In genomic region chr19:57903298-57904174, GRCh38 we compare ENCODE assay signal across 6 cellular contexts. TPM values are rescaled to one million over a fixed set of nuclear protein-coding genes. Genes with fewer than 3 reads are reported as not detected.
DNase-seq lines count a peak whose midpoint lies in the region; ATAC-seq and TF ChIP-seq lines count a peak whose summit lies in the region.

No MANE protein-coding gene starts in this region.

- peak; percentile 62 for TF ChIP-seq RAD21 in neural cell (conservative IDR thresholded peaks at IDR 0.05)

- no peaks in the 10 kb centered on the region for H3K9me3 Mint-ChIP-seq in activated naive CD4-positive, alpha-beta T cell treated with anti-CD3 and anti-CD28 coated beads, Interleukin-2, amount 50 U/mL, for 24 hours
- peaks cover 28 to 30% of the 10 kb centered on the region in 2 donors for H3K9me3 Mint-ChIP-seq in activated naive CD4-positive, alpha-beta T cell treated with anti-CD3 and anti-CD28 coated beads, Interleukin-2, amount 50 U/mL, for 72 hours

- ATAC-seq in activated naive CD4-positive, alpha-beta T cell treated with anti-CD3 and anti-CD28 coated beads, Interleukin-2, amount 50 U/mL, for 72 hours, result no peak
- no peak for ATAC-seq in GM21447 (IDR thresholded peaks at IDR 0.05; ENCODE audit: unreplicated experiment)

- peaks cover 6% of the 10 kb centered on the region for H3K4me1 Mint-ChIP-seq in activated naive CD4-positive, alpha-beta T cell treated with anti-CD3 and anti-CD28 coated beads, Interleukin-2, amount 50 U/mL, for 24 hours

- H3K9me3 ChIP-seq in neural cell (ENCODE audit: low read length), result no peaks in the 10 kb centered on the region

- H3K27ac Mint-ChIP-seq in activated naive CD4-positive, alpha-beta T cell treated with anti-CD3 and anti-CD28 coated beads, Interleukin-2, amount 50 U/mL, for 24 hours, result peak overlapping the region; percentile 91
- H3K27ac Mint-ChIP-seq in activated naive CD4-positive, alpha-beta T cell treated with anti-CD3 and anti-CD28 coated beads, Interleukin-2, amount 50 U/mL, for 72 hours, result peak overlapping the region in 1 of 2 donors; percentile 35

- no peak for TF ChIP-seq EP300 in neural cell (conservative IDR thresholded peaks at IDR 0.05; ENCODE audit: poor library complexity, severe bottlenecking)

- no peaks in the 10 kb centered on the region for H3K27me3 Mint-ChIP-seq in activated naive CD4-positive, alpha-beta T cell treated with anti-CD3 and anti-CD28 coated beads, Interleukin-2, amount 50 U/mL, for 24 hours

- peaks cover 19% of the 10 kb centered on the region for H3K36me3 Mint-ChIP-seq in activated naive CD4-positive, alpha-beta T cell treated with anti-CD3 and anti-CD28 coated beads, Interleukin-2, amount 50 U/mL, for 24 hours
- peaks cover 37 to 68% of the 10 kb centered on the region in 2 donors for H3K36me3 Mint-ChIP-seq in activated naive CD4-positive, alpha-beta T cell treated with anti-CD3 and anti-CD28 coated beads, Interleukin-2, amount 50 U/mL, for 72 hours

- no peak overlapping the region for H3K27ac ChIP-seq in neural cell (ENCODE audit: low read length)

- H3K27me3 ChIP-seq in neural cell (ENCODE audit: insufficient read depth, low read depth, low read length), result no peaks in the 10 kb centered on the region

- H3K4me3 ChIP-seq in neural cell (ENCODE audit: low read length), result no peak overlapping the region

- no peaks in the 10 kb centered on the region for H4K20me1 ChIP-seq in neural cell (ENCODE audit: insufficient read depth)

- no peak overlapping the region for H3K4me3 Mint-ChIP-seq in activated naive CD4-positive, alpha-beta T cell treated with anti-CD3 and anti-CD28 coated beads, Interleukin-2, amount 50 U/mL, for 24 hours

- DNase-seq in activated naive CD4-positive, alpha-beta T cell treated with anti-CD3 and anti-CD28 coated beads, Interleukin-2, amount 50 U/mL, for 72 hours (ENCODE audit: low spot score in 2 of 2), result no peak
- DNase-seq in astrocyte of the hippocampus (ENCODE audit: low read depth, low spot score), result peak; percentile 44
- no peak for DNase-seq in activated CD4-positive, alpha-beta T cell treated with anti-CD3 and anti-CD28 coated beads, Interleukin-2, amount 50 U/mL, for 1 hour

- H3K36me3 ChIP-seq in neural cell (ENCODE audit: insufficient read depth, low read length), result no peaks in the 10 kb centered on the region

- no peak overlapping the region for H2AFZ ChIP-seq in neural cell (ENCODE audit: low read depth, low read length)

- no peak overlapping the region for H3K4me2 ChIP-seq in neural cell (ENCODE audit: low read length)

- no peak overlapping the region for H3K9ac ChIP-seq in neural cell (ENCODE audit: low read length)

- H3K79me2 ChIP-seq in neural cell (replicated peaks; ENCODE audit: insufficient read depth, low read length), result no peaks in the 10 kb centered on the region

- H3K9me2 ChIP-seq in neural cell (ENCODE audit: insufficient read depth, low read length), result no peaks in the 10 kb centered on the region

- peak; percentile 73 for TF ChIP-seq CTCF in neural cell (IDR thresholded peaks at IDR 0.05; ENCODE audit: poor library complexity, severe bottlenecking)

- H3F3A ChIP-seq in neural cell (ENCODE audit: insufficient read depth, low read length, poor library complexity, severe bottlenecking), result no peaks in the 10 kb centered on the region

TF ChIP-seq in neural cell, 6 proteins besides CTCF, POLR2A, EP300 and RAD21:
- TF ChIP-seq SMC3 (conservative IDR thresholded peaks at IDR 0.05; ENCODE audit: poor library complexity), result peak; percentile 77
- TF ChIP-seq TAF1 (IDR thresholded peaks at IDR 0.05; ENCODE audit: low read depth), result no peak

RNA-seq across cellular contexts. Expression of gene ZNF417, which starts 12.9 kb away (rescaled TPM):
- total RNA-seq in activated naive CD4-positive, alpha-beta T cell treated with anti-CD3 and anti-CD28 coated beads, Interleukin-2, amount 50 U/mL, for 72 hours, result 10 to 100 TPM; 13.7 to 16.8 TPM
- 21.7 and 25.0 TPM in 2 replicates for polyA plus RNA-seq in neural cell
- polyA minus RNA-seq in neural cell, result 47.2 and 50.7 TPM in 2 replicates

RNA-seq across cellular contexts. Expression of gene ZNF814, which starts 14.7 kb away (rescaled TPM):
- total RNA-seq in activated naive CD4-positive, alpha-beta T cell treated with anti-CD3 and anti-CD28 coated beads, Interleukin-2, amount 50 U/mL, for 72 hours, result 10 to 100 TPM; 12.1 to 18.1 TPM
- polyA plus RNA-seq in neural cell, result 12.4 and 17.7 TPM in 2 replicates
- polyA minus RNA-seq in neural cell, result 32.4 and 36.3 TPM in 2 replicates

RNA-seq across cellular contexts. Expression of gene ZNF418, which starts 31.7 kb away (rescaled TPM):
- 1 to 10 TPM; 2.4 to 3.1 TPM for total RNA-seq in activated naive CD4-positive, alpha-beta T cell treated with anti-CD3 and anti-CD28 coated beads, Interleukin-2, amount 50 U/mL, for 72 hours
- 19.7 and 27.6 TPM in 2 replicates for polyA plus RNA-seq in neural cell
- polyA minus RNA-seq in neural cell, result 53.1 and 61.6 TPM in 2 replicates

RNA-seq across cellular contexts. Expression of gene ZNF256, which starts 44.0 kb away (rescaled TPM):
- 1 to 10 TPM; 5.0 to 6.0 TPM for total RNA-seq in activated naive CD4-positive, alpha-beta T cell treated with anti-CD3 and anti-CD28 coated beads, Interleukin-2, amount 50 U/mL, for 72 hours
- polyA plus RNA-seq in neural cell, result 11.0 and 13.4 TPM in 2 replicates
- 35.8 and 41.0 TPM in 2 replicates for polyA minus RNA-seq in neural cell

RNA-seq across cellular contexts. Expression of gene ZNF587, which starts 53.9 kb away (rescaled TPM):
- total RNA-seq in activated naive CD4-positive, alpha-beta T cell treated with anti-CD3 and anti-CD28 coated beads, Interleukin-2, amount 50 U/mL, for 72 hours, result 10 to 100 TPM; 28.7 to 36.6 TPM
- polyA plus RNA-seq in neural cell, result 16.8 and 23.3 TPM in 2 replicates
- polyA minus RNA-seq in neural cell, result 62.4 and 65.0 TPM in 2 replicates
